In genomic region chr5:39652481-39652880, GRCh38 we compare ENCODE assay signal across 8 cellular contexts.
A peak's percentile ranks its signal among the peaks of the same experiment; 100 is the strongest.
DNase-seq lines count a peak whose midpoint lies in the region; FAIRE-seq and TF ChIP-seq lines count a peak whose summit lies in the region.
"Not testable (repeated sequence)": the region's sequence is repeated elsewhere in the genome, so short reads cannot be mapped to it uniquely, and the experiment has no call there.

No MANE protein-coding gene starts in this region.

- H3K4ac ChIP-seq in trophoblast cell (ENCODE audit: low read depth, low read length), result not testable (repeated sequence)

- not testable (repeated sequence) for H3K4me3 Mint-ChIP-seq in activated CD4-positive, alpha-beta memory T cell treated with anti-CD3 and anti-CD28 coated beads for 36 hours

- H2BK120ac ChIP-seq in trophoblast cell (ENCODE audit: insufficient read depth, low read length, poor library complexity), result not testable (repeated sequence)

- CTCF ChIA-PET in activated CD4-positive, alpha-beta memory T cell treated with anti-CD3 and anti-CD28 coated beads for 36 hours (lab: Charles Lee), result not testable (repeated sequence)

- H3K23ac ChIP-seq in trophoblast cell (ENCODE audit: low read length), result not testable (repeated sequence)

- H3K14ac ChIP-seq in trophoblast cell (ENCODE audit: low read length), result not testable (repeated sequence)

- TF ChIP-seq CTCF in HL-60 (IDR thresholded peaks at IDR 0.05; ENCODE audit: insufficient read depth, low read length); NB4 (IDR thresholded peaks at IDR 0.05; ENCODE audit: low read depth, low read length): not testable (repeated sequence)

- not testable (repeated sequence) for H3K27me3 ChIP-seq in HL-60 (ENCODE audit: insufficient read depth, poor library complexity, severe bottlenecking); trophoblast cell (ENCODE audit: insufficient read depth, low read length)

- H3K27ac ChIP-seq in HL-60 (replicated peaks), result peak overlapping the region; percentile 70
- not testable (repeated sequence) for H3K27ac ChIP-seq in trophoblast cell (ENCODE audit: low read depth, low read length)

- H4K8ac ChIP-seq in trophoblast cell (ENCODE audit: low read depth, low read length), result not testable (repeated sequence)

- not testable (repeated sequence) for H3K79me1 ChIP-seq in trophoblast cell (ENCODE audit: low read length)

- H3K18ac ChIP-seq in trophoblast cell (ENCODE audit: low read length), result not testable (repeated sequence)

- peak overlapping the region; percentile 49 for H2BK12ac ChIP-seq in trophoblast cell (ENCODE audit: low read length)

- DNase-seq in HL-60 (ENCODE audit: low read depth in 1 of 2, low spot score in 1 of 2), result peak in 1 of 2 experiments; percentile 5
- DNase-seq in HTR-8/SVneo (ENCODE audit: insufficient read length, low spot score); trophoblast cell: not testable (repeated sequence)
- peak; percentile 63 for DNase-seq in M059J (ENCODE audit: low read depth)
- DNase-seq in MV-4-11 (lab: John Stamatoyannopoulos, UW), result peak; percentile 12
- DNase-seq in NB4 (ENCODE audit: low read depth), result peak; percentile 8
- peak; percentile 14 for DNase-seq in activated CD4-positive, alpha-beta memory T cell treated with anti-CD3 and anti-CD28 coated beads for 36 hours
- peak; percentile 42 for DNase-seq in islet precursor cell

- not testable (repeated sequence) for H3K4me2 ChIP-seq in trophoblast cell (ENCODE audit: low read length)

- H3K4me3 ChIP-seq in HL-60 (replicated peaks; ENCODE audit: insufficient read depth, low read length); NB4 (ENCODE audit: low read depth, low read length); trophoblast cell (ENCODE audit: low read depth, low read length): not testable (repeated sequence)

- not testable (repeated sequence) for H3K4me1 Mint-ChIP-seq in activated CD4-positive, alpha-beta memory T cell treated with anti-CD3 and anti-CD28 coated beads for 36 hours (ENCODE audit: low read depth)

- not testable (repeated sequence) for H3K9ac ChIP-seq in trophoblast cell (ENCODE audit: low read length)

- not testable (repeated sequence) for H3K36me3 Mint-ChIP-seq in activated CD4-positive, alpha-beta memory T cell treated with anti-CD3 and anti-CD28 coated beads for 36 hours

- not testable (repeated sequence) for H3K27ac Mint-ChIP-seq in activated CD4-positive, alpha-beta memory T cell treated with anti-CD3 and anti-CD28 coated beads for 36 hours

- H3K9me3 ChIP-seq in trophoblast cell (ENCODE audit: insufficient read depth, low read depth, low read length), result not testable (repeated sequence)

- POLR2A ChIA-PET in activated CD4-positive, alpha-beta memory T cell treated with anti-CD3 and anti-CD28 coated beads for 36 hours (lab: Charles Lee), result not testable (repeated sequence)

- H4K12ac ChIP-seq in trophoblast cell (ENCODE audit: low read depth, low read length), result not testable (repeated sequence)

- whole genome bisulfite sequencing in trophoblast cell (ENCODE audit: extremely low coverage, insufficient coverage, insufficient read length), result no CpG with 5 or more reads among the region's 6 CpGs

- not testable (repeated sequence) for H3K79me2 ChIP-seq in trophoblast cell (ENCODE audit: control insufficient read depth, insufficient read depth, low read length, poor library complexity)

- H2BK5ac ChIP-seq in trophoblast cell (ENCODE audit: low read depth, low read length, poor library complexity), result peak overlapping the region; percentile 13

- FAIRE-seq in HTR-8/SVneo (lab: Jason Lieb, UNC), result peak; percentile 55

- H3K4me1 ChIP-seq in trophoblast cell (ENCODE audit: control insufficient read depth in 1 of 2, insufficient read depth in 2 of 2, low read length in 2 of 2), result not testable (repeated sequence)

- H3K36me3 ChIP-seq in trophoblast cell (ENCODE audit: control insufficient read depth in 1 of 2, insufficient read depth in 2 of 2, low read length in 2 of 2), result not testable (repeated sequence)

- not testable (repeated sequence) for TF ChIP-seq POLR2A in NB4 (IDR thresholded peaks at IDR 0.05; ENCODE audit: extremely low read depth, insufficient read length)

- not testable (repeated sequence) for H2AFZ ChIP-seq in trophoblast cell (ENCODE audit: insufficient read depth, low read length, poor library complexity)

- peaks cover 16% of the 10 kb centered on the region for H3K27me3 Mint-ChIP-seq in activated CD4-positive, alpha-beta memory T cell treated with anti-CD3 and anti-CD28 coated beads for 36 hours

- intact Hi-C loops in activated CD4-positive, alpha-beta memory T cell treated with anti-CD3 and anti-CD28 coated beads for 36 hours (cut with micrococcal nuclease), result not testable (repeated sequence)

- H3K9me3 Mint-ChIP-seq in activated CD4-positive, alpha-beta memory T cell treated with anti-CD3 and anti-CD28 coated beads for 36 hours, result not testable (repeated sequence)

- not testable (repeated sequence) for H2AK5ac ChIP-seq in trophoblast cell (ENCODE audit: low read length)

- not testable (repeated sequence) for H4K91ac ChIP-seq in trophoblast cell (ENCODE audit: low read depth, low read length)
